Comparison of ENCODE assay signal across 10 cellular contexts in genomic region chr11:794766-795637, GRCh38. TPM values are rescaled to one million over a fixed set of nuclear protein-coding genes. Genes with fewer than 3 reads are reported as not detected.
DNase-seq lines count a peak whose midpoint lies in the region; ATAC-seq, FAIRE-seq and TF ChIP-seq lines count a peak whose summit lies in the region.
"Had no signal": no experiment of that assay in that cellular context is flagged by ENCODE, and none has a peak within 500 bp of the region (broad histone marks: within the 10 kb centered on the region; RNA-seq: fewer than 3 reads in every experiment).

No MANE protein-coding gene starts in this region.

- H3K4me2 ChIP-seq in A549 = peak overlapping the region; percentile 90

- no peak for DNase-seq in A549 (ENCODE audit: low read depth in 1 of 2, low spot score in 1 of 2)
- no peak for DNase-seq in HFF-Myc (ENCODE audit: extremely low read depth, low read depth)
- DNase-seq in activated naive CD8-positive, alpha-beta T cell treated with anti-CD3 and anti-CD28 coated beads for 36 hours = no peak
- peak in 1 of 3 donors; percentile 82 for DNase-seq in right lobe of liver
- no peak for DNase-seq in HPDE6-E6E7 (ENCODE audit: extremely low spot score)
- no peak for DNase-seq in Ammon's horn (ENCODE audit: low spot score)
- DNase-seq: stimulated activated CD4-positive, alpha-beta T cell treated with anti-CD3 and anti-CD28 coated beads, Interleukin-4, amount 100 ng/mL, for 24 hours had no signal

- H3K4me3 ChIP-seq in A549 (no peak overlapping the region), HFF-Myc (replicated peaks; ENCODE audit: low read depth, low read length) (peak overlapping the region; percentile 79), right lobe of liver (peak overlapping the region; percentile 63 to 73 (median 73))

- no peak for ATAC-seq in A549
- ATAC-seq in right lobe of liver = peak; percentile 1 to 28 (median 22)
- ATAC-seq in GM18517 (IDR thresholded peaks at IDR 0.05; ENCODE audit: unreplicated experiment) = no peak
- ATAC-seq in GM21447 (IDR thresholded peaks at IDR 0.05; ENCODE audit: unreplicated experiment) = no peak

- H3K36me3 ChIP-seq in right lobe of liver = peaks cover 0 to 5% (median 0%) of the 10 kb centered on the region in 4 donors

- no peak for TF ChIP-seq EP300 in A549 (IDR thresholded peaks at IDR 0.05)

- peaks cover 12% of the 10 kb centered on the region for H3K36me3 Mint-ChIP-seq in activated naive CD8-positive, alpha-beta T cell treated with anti-CD3 and anti-CD28 coated beads for 36 hours

- POLR2A ChIA-PET in A549 (lab: Yijun Ruan, JAX) = interaction anchor here (0.8 kb wide), 1 partner anchor 25 kb away, joined by 3 read pairs; no protein-coding TSS in a partner anchor

- H3K4me1 Mint-ChIP-seq in activated naive CD8-positive, alpha-beta T cell treated with anti-CD3 and anti-CD28 coated beads for 36 hours = peaks cover 9% of the 10 kb centered on the region

- H3K27me3 ChIP-seq in right lobe of liver = no peaks in the 10 kb centered on the region

- no peak overlapping the region for H3K27ac Mint-ChIP-seq in activated naive CD8-positive, alpha-beta T cell treated with anti-CD3 and anti-CD28 coated beads for 36 hours

- H3K27ac ChIP-seq in A549 (peak overlapping the region in 1 of 2 experiments; percentile 99; a peak in 4 of 6 replicates), right lobe of liver (peak overlapping the region in 2 of 3 donors; percentile 85 to 88)

- H3K27me3 Mint-ChIP-seq in activated naive CD8-positive, alpha-beta T cell treated with anti-CD3 and anti-CD28 coated beads for 36 hours = no peaks in the 10 kb centered on the region

- H3K4me1 ChIP-seq in A549 (peaks cover 41% of the 10 kb centered on the region), right lobe of liver (peaks cover 0 to 34% (median 11%) of the 10 kb centered on the region in 4 donors)

- CTCF ChIA-PET in A549 (lab: Yijun Ruan, JAX) = interaction anchor here (1.5 kb wide), 1 partner anchor 10 kb away, joined by 3 read pairs; the partner anchor contains the start of gene PIDD1

- no peaks in the 10 kb centered on the region for H3K9me3 ChIP-seq in A549
- no peaks in the 10 kb centered on the region for H3K9me3 ChIP-seq in right lobe of liver

- TF ChIP-seq RAD21 in A549 (conservative IDR thresholded peaks at IDR 0.05 in 1 of 2, IDR thresholded peaks at IDR 0.05 in 1 of 2) = no peak

- intact Hi-C loops in right lobe of liver (cut with DNase I) = no loop called here

- no peak for TF ChIP-seq POLR2A in A549 (IDR thresholded peaks at IDR 0.05; ENCODE audit: low read length)
- no peak for TF ChIP-seq POLR2A in right lobe of liver (IDR thresholded peaks at IDR 0.05)

- FAIRE-seq in A549 (lab: Jason Lieb, UNC) = no peak

- 60% methylated on average over 27 of the region's 38 CpGs for WGBS in A549 (ENCODE audit: missing lambda C conversion rate)
- 41% methylated on average over 22 of the region's 38 CpGs for WGBS in right lobe of liver (ENCODE audit: insufficient coverage, low coverage, low lambda C conversion rate, missing lambda C conversion rate)

- H3K4me3 Mint-ChIP-seq in activated naive CD8-positive, alpha-beta T cell treated with anti-CD3 and anti-CD28 coated beads for 36 hours = peak overlapping the region; percentile 93

- TF ChIP-seq CTCF in A549 (IDR thresholded peaks at IDR 0.05) (no peak), HFF-Myc (IDR thresholded peaks at IDR 0.05; ENCODE audit: low read depth, low read length, missing control alignments) (no peak), right lobe of liver (IDR thresholded peaks at IDR 0.05) (no peak)

- H3K9me3 Mint-ChIP-seq in activated naive CD8-positive, alpha-beta T cell treated with anti-CD3 and anti-CD28 coated beads for 36 hours = no peaks in the 10 kb centered on the region

TF ChIP-seq in A549, 52 proteins besides CTCF, POLR2A, EP300 and RAD21:
- TF ChIP-seq EHF (CRISPR knock-in tag; IDR thresholded peaks at IDR 0.05) = no peak
- TF ChIP-seq, protein P1, sequence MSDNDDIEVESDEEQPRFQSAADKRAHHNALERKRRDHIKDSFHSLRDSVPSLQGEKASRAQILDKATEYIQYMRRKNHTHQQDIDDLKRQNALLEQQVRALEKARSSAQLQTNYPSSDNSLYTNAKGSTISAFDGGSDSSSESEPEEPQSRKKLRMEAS (IDR thresholded peaks at IDR 0.05) = peak; percentile 37; the same call in 1 of the 2 replicates
- no peak for TF ChIP-seq HOXA7 (CRISPR knock-in tag; IDR thresholded peaks at IDR 0.05)
- peak; percentile 80 for TF ChIP-seq BHLHE40 (IDR thresholded peaks at IDR 0.05; ENCODE audit: low read depth, low read length)
- TF ChIP-seq CBX2 (IDR thresholded peaks at IDR 0.05; ENCODE audit: borderline replicate concordance, low read depth) = no peak
- TF ChIP-seq, protein P2, sequence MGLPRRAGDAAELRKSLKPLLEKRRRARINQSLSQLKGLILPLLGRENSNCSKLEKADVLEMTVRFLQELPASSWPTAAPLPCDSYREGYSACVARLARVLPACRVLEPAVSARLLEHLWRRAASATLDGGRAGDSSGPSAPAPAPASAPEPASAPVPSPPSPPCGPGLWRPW (IDR thresholded peaks at IDR 0.05) = no peak
- TF ChIP-seq, protein P3, sequence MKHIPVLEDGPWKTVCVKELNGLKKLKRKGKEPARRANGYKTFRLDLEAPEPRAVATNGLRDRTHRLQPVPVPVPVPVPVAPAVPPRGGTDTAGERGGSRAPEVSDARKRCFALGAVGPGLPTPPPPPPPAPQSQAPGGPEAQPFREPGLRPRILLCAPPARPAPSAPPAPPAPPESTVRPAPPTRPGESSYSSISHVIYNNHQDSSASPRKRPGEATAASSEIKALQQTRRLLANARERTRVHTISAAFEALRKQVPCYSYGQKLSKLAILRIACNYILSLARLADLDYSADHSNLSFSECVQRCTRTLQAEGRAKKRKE (CRISPR knock-in tag; IDR thresholded peaks at IDR 0.05; ENCODE audit: low read depth) = no peak
TF ChIP-seq in A549: peak in this region for 2.

RNA-seq across cellular contexts. Expression of gene SLC25A22, which starts 3.1 kb away (rescaled TPM):
- polyA plus RNA-seq in A549 (2011; rRNA removed) = 11.6 and 13.5 TPM in 2 replicates
- polyA plus RNA-seq in A549 (2012; cell fraction: cytosol; rRNA removed) = 43.6 and 50.2 TPM in 2 replicates
- polyA plus RNA-seq in A549 (2012; cell fraction: nucleus; rRNA removed) = 85.4 and 116 TPM in 2 replicates
- polyA plus RNA-seq in A549 (2017; fragmentation: RNase III; extraction: RNeasy Plus Mini Kit Qiagen cat#74134 plus additional on column Dnase treatment) = 18.7 to 21.8 TPM (median 19.5 TPM) in 3 replicates
- polyA minus RNA-seq in A549 (2011; rRNA and poly(A)+ RNA removed) = 4.5 and 15.8 TPM in 2 replicates
- 10 to 100 TPM; 54.4 to 56.5 TPM for total RNA-seq in activated naive CD8-positive, alpha-beta T cell treated with anti-CD3 and anti-CD28 coated beads for 36 hours
- total RNA-seq in right lobe of liver = 10 to 100 TPM; 20.6 to 40.2 (median 29.9) TPM

RNA-seq across cellular contexts. Expression of gene CEND1, which starts 5.1 kb away (rescaled TPM):
- polyA plus RNA-seq in A549 (2011; rRNA removed) (not detected in 2 replicates), A549 (2017; fragmentation: RNase III; extraction: RNeasy Plus Mini Kit Qiagen cat#74134 plus additional on column Dnase treatment) (1.0 to 1.3 TPM (median 1.0 TPM) in 3 replicates)
- 0.32 and 0.51 TPM in 2 replicates for polyA plus RNA-seq in A549 (2012; cell fraction: cytosol; rRNA removed)
- 0.47 and 0.59 TPM in 2 replicates for polyA plus RNA-seq in A549 (2012; cell fraction: nucleus; rRNA removed)
- polyA minus RNA-seq in A549 (2011; rRNA and poly(A)+ RNA removed) = 0.29 TPM in 1 of 2 replicates, not detected in the other
- 1 to 10 TPM in 1 of 2 experiments, under 1 TPM in 1; 0.94 to 1.0 TPM for total RNA-seq in activated naive CD8-positive, alpha-beta T cell treated with anti-CD3 and anti-CD28 coated beads for 36 hours
- total RNA-seq in right lobe of liver = not detected
- total RNA-seq: M059J had no signal

RNA-seq across cellular contexts. Expression of gene PIDD1, which starts 10.0 kb away (rescaled TPM):
- polyA plus RNA-seq in A549 (2011; rRNA removed) = 6.3 and 6.5 TPM in 2 replicates
- 17.5 and 23.5 TPM in 2 replicates for polyA plus RNA-seq in A549 (2012; cell fraction: cytosol; rRNA removed)
- polyA plus RNA-seq in A549 (2012; cell fraction: nucleus; rRNA removed) = 117 and 172 TPM in 2 replicates
- polyA plus RNA-seq in A549 (2017; fragmentation: RNase III; extraction: RNeasy Plus Mini Kit Qiagen cat#74134 plus additional on column Dnase treatment) = 15.7 to 19.0 TPM (median 18.9 TPM) in 3 replicates
- 2.7 and 4.4 TPM in 2 replicates for polyA minus RNA-seq in A549 (2011; rRNA and poly(A)+ RNA removed)
- total RNA-seq in activated naive CD8-positive, alpha-beta T cell treated with anti-CD3 and anti-CD28 coated beads for 36 hours = 10 to 100 TPM; 29.4 to 30.5 TPM
- total RNA-seq in right lobe of liver = 10 to 100 TPM in 2 of 6 experiments, 1 to 10 TPM in 4; 6.5 to 11.8 (median 9.8) TPM

RNA-seq across cellular contexts. Expression of gene RPLP2, which starts 14.8 kb away (rescaled TPM):
- polyA plus RNA-seq in A549 (2011; rRNA removed) (1,346 and 1,493 TPM in 2 replicates), A549 (2017; fragmentation: RNase III; extraction: RNeasy Plus Mini Kit Qiagen cat#74134 plus additional on column Dnase treatment) (2,443 to 2,621 TPM (median 2,508 TPM) in 3 replicates)
- polyA plus RNA-seq in A549 (2012; cell fraction: cytosol; rRNA removed) = 3,184 and 3,866 TPM in 2 replicates
- 1,421 and 2,115 TPM in 2 replicates for polyA plus RNA-seq in A549 (2012; cell fraction: nucleus; rRNA removed)
- polyA minus RNA-seq in A549 (2011; rRNA and poly(A)+ RNA removed) = 823 and 964 TPM in 2 replicates
- 1,000 to 10,000 TPM; 3,139 to 3,274 TPM for total RNA-seq in activated naive CD8-positive, alpha-beta T cell treated with anti-CD3 and anti-CD28 coated beads for 36 hours
- total RNA-seq in right lobe of liver = 100 to 1,000 TPM; 212 to 574 (median 457) TPM

RNA-seq across cellular contexts. Expression of gene GATD1, which starts 17.7 kb away (rescaled TPM):
- polyA plus RNA-seq in A549 (2011; rRNA removed) (14.5 and 16.8 TPM in 2 replicates), A549 (2017; fragmentation: RNase III; extraction: RNeasy Plus Mini Kit Qiagen cat#74134 plus additional on column Dnase treatment) (41.9 to 43.5 TPM (median 43.1 TPM) in 3 replicates)
- 82.8 and 96.7 TPM in 2 replicates for polyA plus RNA-seq in A549 (2012; cell fraction: cytosol; rRNA removed)
- 296 and 428 TPM in 2 replicates for polyA plus RNA-seq in A549 (2012; cell fraction: nucleus; rRNA removed)
- 8.6 and 9.5 TPM in 2 replicates for polyA minus RNA-seq in A549 (2011; rRNA and poly(A)+ RNA removed)
- 10 to 100 TPM; 47.7 to 51.9 TPM for total RNA-seq in activated naive CD8-positive, alpha-beta T cell treated with anti-CD3 and anti-CD28 coated beads for 36 hours
- 10 to 100 TPM; 15.8 to 31.9 (median 27.7) TPM for total RNA-seq in right lobe of liver

Comparison
In these comparisons a context has a peak if more than half of its experiments do, and no peak if none do; other contexts are left out.
1. ATAC-seq: peak in right lobe of liver (4 of 4); none in A549 (0 of 2), GM18517 (single experiment) and GM21447 (single experiment).